In genomic region chr7:40986351-40986873, GRCh38 we compare ENCODE assay signal across 11 cellular contexts.
A peak's percentile ranks its signal among the peaks of the same experiment; 100 is the strongest.
DNase-seq lines count a peak whose midpoint lies in the region; ATAC-seq and TF ChIP-seq lines count a peak whose summit lies in the region.
"Had no signal": no experiment of that assay in that cellular context is flagged by ENCODE, and none has a peak within 500 bp of the region (broad histone marks: within the 10 kb centered on the region; RNA-seq: fewer than 3 reads in every experiment).

No MANE protein-coding gene starts in this region.

- no peaks in the 10 kb centered on the region for H3K27me3 ChIP-seq in kidney epithelial cell (ENCODE audit: control insufficient read depth, insufficient read depth, low read length)

- CTCF ChIA-PET in AG04449 (lab: Yijun Ruan, JAX): no interaction called here

- ATAC-seq in HG03354 (IDR thresholded peaks at IDR 0.05; ENCODE audit: poor library complexity, severe bottlenecking, unreplicated experiment) (no peak), HG02885 (IDR thresholded peaks at IDR 0.05; ENCODE audit: poor library complexity, unreplicated experiment) (no peak)

- in situ Hi-C loops in astrocyte of the spinal cord (cut with HindIII; ENCODE audit: low sequenced_read_pairs): no loop called here
- in situ Hi-C loops in G401 (cut with HindIII; ENCODE audit: low sequenced_read_pairs): no loop called here

- H3K36me3 ChIP-seq in kidney epithelial cell (ENCODE audit: control insufficient read depth, insufficient read depth, low read length): no peaks in the 10 kb centered on the region
- H3K36me3 ChIP-seq: prostate gland had no signal

- POLR2A ChIA-PET in AG04449 (lab: Yijun Ruan, JAX): interaction anchor here (0.6 to 0.7 kb wide), 3 partner anchors 66 to 710 kb away, joined by 3 read pairs; no protein-coding TSS in a partner anchor

- TF ChIP-seq CTCF in AG04449 (IDR thresholded peaks at IDR 0.05; ENCODE audit: insufficient read depth, low read length, missing control alignments) (no peak), astrocyte of the spinal cord (IDR thresholded peaks at IDR 0.05; ENCODE audit: low read depth, low read length) (no peak), kidney epithelial cell (IDR thresholded peaks at IDR 0.05; ENCODE audit: insufficient read depth, low read length, poor library complexity, severe bottlenecking) (no peak)

- DNase-seq in AG04449 (ENCODE audit: low read depth, low spot score): peak; percentile 97
- DNase-seq in HT-29 (ENCODE audit: low spot score): peak; percentile 54
- DNase-seq in astrocyte of the spinal cord (ENCODE audit: low read depth, low spot score): peak; percentile 91
- peak; percentile 86 for DNase-seq in kidney epithelial cell (ENCODE audit: low read depth)
- DNase-seq in G401 (ENCODE audit: low spot score): no peak
- DNase-seq in NCI-H2107 treated with DMSO at 0.1 percent for 48 hours (lab: John Stamatoyannopoulos, UW; ENCODE audit: unreplicated experiment): no peak
- DNase-seq: activated T-cell treated with anti-CD3 and anti-CD28 coated beads, Interleukin-2, amount 50 U/mL, for 1 hour; NCI-H187 treated with DMSO at 0.1 percent for 48 hours had no signal

- no peak overlapping the region for H3K4me3 ChIP-seq in AG04449 (ENCODE audit: low read depth, low read length)
- H3K4me3 ChIP-seq in astrocyte of the spinal cord (ENCODE audit: low read depth, low read length): no peak overlapping the region
- H3K4me3 ChIP-seq in kidney epithelial cell (ENCODE audit: low read depth, low read length): no peak overlapping the region
- H3K4me3 ChIP-seq: prostate gland had no signal

Comparison
In these comparisons a context has a peak if more than half of its experiments do, and no peak if none do; other contexts are left out.
1. DNase-seq: peak in AG04449 (single experiment), HT-29 (single experiment), astrocyte of the spinal cord (single experiment) and kidney epithelial cell (single experiment); none in G401 (single experiment) and NCI-H2107 treated with DMSO at 0.1 percent for 48 hours (single experiment).